In the genomic region with DNA sequence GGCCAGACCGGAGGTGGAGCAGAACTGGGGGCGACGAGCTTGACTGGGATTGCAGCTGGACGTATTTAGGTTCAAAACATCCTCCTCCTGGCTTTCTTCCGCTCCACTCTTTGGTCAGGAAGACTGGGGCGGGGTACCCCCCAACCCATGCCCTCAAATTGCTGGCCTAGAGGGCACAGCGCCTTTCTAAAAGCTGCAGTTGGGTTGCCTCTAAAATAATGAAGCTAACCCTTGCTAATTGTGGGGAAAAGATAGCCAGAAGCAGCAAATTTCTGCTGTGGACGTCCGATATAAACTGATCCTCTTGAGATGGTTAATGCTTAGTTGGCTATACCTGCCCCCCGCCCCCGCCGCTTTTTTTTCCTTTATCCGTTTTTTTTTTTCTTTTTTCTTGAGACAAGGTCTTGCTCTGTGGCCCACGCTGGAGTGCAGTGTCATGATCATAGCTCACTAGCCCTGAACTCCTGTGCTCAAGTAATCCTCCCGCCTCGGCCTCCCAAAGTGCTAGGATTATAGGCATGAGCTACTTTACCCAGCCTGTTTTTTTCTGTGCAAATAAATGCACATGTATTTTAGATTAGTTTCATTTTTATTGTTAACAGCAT, we compare ENCODE assay signal across 1 cellular context.
TF ChIP-seq lines count a peak whose summit lies in the region.

No MANE protein-coding gene starts in this region.

TF ChIP-seq in SK-N-SH, 30 proteins besides CTCF, POLR2A, EP300 and RAD21 (continued from another document):
- TF ChIP-seq SMC3 (IDR thresholded peaks at IDR 0.05; ENCODE audit: low read depth, low read length) (no peak), JUND (IDR thresholded peaks at IDR 0.05) (no peak)
TF ChIP-seq in SK-N-SH: peak in this region for 0.
